9 cellular contexts compared by ENCODE assay signal in genomic region chr2:223459328-223459939, GRCh38.
DNase-seq lines count a peak whose midpoint lies in the region; ATAC-seq and TF ChIP-seq lines count a peak whose summit lies in the region.
"Had no signal": no experiment of that assay in that cellular context is flagged by ENCODE, and none has a peak within 500 bp of the region (broad histone marks: within the 10 kb centered on the region; RNA-seq: fewer than 3 reads in every experiment).

No MANE protein-coding gene starts in this region.

- H3K27ac Mint-ChIP-seq in stimulated activated memory B cell treated with anti-CD40 and anti-IgM and Interleukin-4, amounts not matched to agents 10 μg/mL and 1 μg/mL and 100 μg/mL, for 72 hours: no peak overlapping the region
- H3K27ac Mint-ChIP-seq: activated T-helper 17 cell treated with anti-CD3 and anti-CD28 coated beads, Interleukin-2, amount 50 U/mL, for 72 hours had no signal

- H3K27me3 Mint-ChIP-seq in stimulated activated memory B cell treated with anti-CD40 and anti-IgM and Interleukin-4, amounts not matched to agents 10 μg/mL and 1 μg/mL and 100 μg/mL, for 72 hours: no peaks in the 10 kb centered on the region
- H3K27me3 Mint-ChIP-seq: activated T-helper 17 cell treated with anti-CD3 and anti-CD28 coated beads, Interleukin-2, amount 50 U/mL, for 72 hours had no signal

- H3K27me3 ChIP-seq in esophagus muscularis mucosa: no peaks in the 10 kb centered on the region

- intact Hi-C loops in esophagus muscularis mucosa (cut with DNase I): no loop called here

- H3K4me1 ChIP-seq in esophagus muscularis mucosa: no peaks in the 10 kb centered on the region

- ATAC-seq in HG02623 (IDR thresholded peaks at IDR 0.05; ENCODE audit: unreplicated experiment): no peak
- ATAC-seq in stimulated activated memory B cell treated with anti-CD40 and anti-IgM and Interleukin-4, amounts not matched to agents 10 μg/mL and 1 μg/mL and 100 μg/mL, for 72 hours: no peak
- ATAC-seq: activated T-helper 17 cell treated with anti-CD3 and anti-CD28 coated beads, Interleukin-2, amount 50 U/mL, for 72 hours had no signal

- TF ChIP-seq EP300 in esophagus muscularis mucosa (IDR thresholded peaks at IDR 0.05): no peak

- H3K36me3 Mint-ChIP-seq in stimulated activated memory B cell treated with anti-CD40 and anti-IgM and Interleukin-4, amounts not matched to agents 10 μg/mL and 1 μg/mL and 100 μg/mL, for 72 hours: no peaks in the 10 kb centered on the region

- TF ChIP-seq CTCF in GM12873 (IDR thresholded peaks at IDR 0.05; ENCODE audit: insufficient read depth, low read depth, low read length, missing control alignments) (peak; percentile 8), esophagus muscularis mucosa (IDR thresholded peaks at IDR 0.05) (peak; percentile 9 to 40 (median 29))

- WGBS in esophagus muscularis mucosa: 57% methylated on average over 4 of the region's 4 CpGs

- no peaks in the 10 kb centered on the region for H3K9me3 ChIP-seq in esophagus muscularis mucosa

- no peaks in the 10 kb centered on the region for H3K4me1 Mint-ChIP-seq in stimulated activated memory B cell treated with anti-CD40 and anti-IgM and Interleukin-4, amounts not matched to agents 10 μg/mL and 1 μg/mL and 100 μg/mL, for 72 hours
- H3K4me1 Mint-ChIP-seq: activated T-helper 17 cell treated with anti-CD3 and anti-CD28 coated beads, Interleukin-2, amount 50 U/mL, for 72 hours had no signal

- no peak overlapping the region for H3K27ac ChIP-seq in esophagus muscularis mucosa (replicated peaks in 1 of 4)

- no peaks in the 10 kb centered on the region for H3K36me3 ChIP-seq in esophagus muscularis mucosa

- TF ChIP-seq POLR2A in esophagus muscularis mucosa (IDR thresholded peaks at IDR 0.05; ENCODE audit: low read depth): no peak

- DNase-seq in A172 (ENCODE audit: low spot score): peak; percentile 33
- DNase-seq in NCI-H774 (lab: John Stamatoyannopoulos, UW): peak; percentile 38
- DNase-seq in esophagus muscularis mucosa (ENCODE audit: extremely low spot score): no peak
- DNase-seq in HuH-7.5 (ENCODE audit: low spot score): no peak
- no peak for DNase-seq in activated CD4-positive, alpha-beta T cell treated with anti-CD3 and anti-CD28 coated beads, Interleukin-2, amount 50 U/mL, for 1 hour

- H3K4me3 Mint-ChIP-seq in stimulated activated memory B cell treated with anti-CD40 and anti-IgM and Interleukin-4, amounts not matched to agents 10 μg/mL and 1 μg/mL and 100 μg/mL, for 72 hours: no peak overlapping the region
- H3K4me3 Mint-ChIP-seq: activated T-helper 17 cell treated with anti-CD3 and anti-CD28 coated beads, Interleukin-2, amount 50 U/mL, for 72 hours had no signal

- H3K9me3 Mint-ChIP-seq in stimulated activated memory B cell treated with anti-CD40 and anti-IgM and Interleukin-4, amounts not matched to agents 10 μg/mL and 1 μg/mL and 100 μg/mL, for 72 hours: peaks cover 6% of the 10 kb centered on the region
- H3K9me3 Mint-ChIP-seq: activated T-helper 17 cell treated with anti-CD3 and anti-CD28 coated beads, Interleukin-2, amount 50 U/mL, for 72 hours had no signal

- no peak overlapping the region for H3K4me3 ChIP-seq in esophagus muscularis mucosa

Comparison
In these comparisons a context has a peak if more than half of its experiments do, and no peak if none do; other contexts are left out.
1. DNase-seq: peak in A172 (single experiment) and NCI-H774 (single experiment); none in esophagus muscularis mucosa (single experiment), HuH-7.5 (single experiment) and activated CD4-positive, alpha-beta T cell treated with anti-CD3 and anti-CD28 coated beads, Interleukin-2, amount 50 U/mL, for 1 hour (single experiment).